In the genomic region with DNA sequence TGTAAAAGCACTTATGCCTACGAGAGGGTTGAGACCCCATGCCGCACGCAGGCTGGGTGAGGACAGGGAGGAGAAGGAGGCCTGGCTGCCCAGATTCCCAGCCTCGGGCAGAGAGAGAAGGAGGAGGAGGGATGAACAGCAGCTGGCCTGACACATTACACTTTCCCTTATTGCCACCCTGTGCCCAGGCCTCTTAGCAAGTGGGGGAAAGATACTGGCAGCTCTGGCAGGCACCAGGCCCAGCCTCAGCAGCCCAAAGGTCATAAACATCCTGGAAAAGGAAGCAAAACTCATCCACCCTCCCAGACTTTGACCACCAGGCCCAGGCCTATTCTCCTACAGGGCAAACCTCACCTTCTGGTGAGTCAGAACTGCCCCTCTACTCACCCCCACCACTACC, we compare ENCODE assay signal across 11 cellular contexts. TPM values are rescaled to one million over a fixed set of nuclear protein-coding genes. Genes with fewer than 3 reads are reported as not detected.
DNase-seq lines count a peak whose midpoint lies in the region; ATAC-seq, FAIRE-seq and TF ChIP-seq lines count a peak whose summit lies in the region.
"Had no signal": no experiment of that assay in that cellular context is flagged by ENCODE, and none has a peak within 500 bp of the region (broad histone marks: within the 10 kb centered on the region; RNA-seq: fewer than 3 reads in every experiment).

No MANE protein-coding gene starts in this region.

- H3K4me1 ChIP-seq in H1 (replicated peaks in 1 of 4; ENCODE audit: control insufficient read depth in 3 of 4, insufficient read depth in 4 of 4, low read length in 3 of 4) (peaks cover 12 to 31% (median 15%) of the 10 kb centered on the region in 4 experiments), tibial artery (peaks cover 0 to 50% (median 35%) of the 10 kb centered on the region in 4 donors)

- H2AFZ ChIP-seq in H1 (ENCODE audit: low read length) = no peak overlapping the region

- H3K14ac ChIP-seq in H1 (ENCODE audit: insufficient read length) = no peak overlapping the region

- peak overlapping the region; percentile 80 for H4K91ac ChIP-seq in H1 (replicated peaks; ENCODE audit: insufficient read length, low read length)

- ATAC-seq in activated T-cell treated with anti-CD3 and anti-CD28 coated beads, Interleukin-2, amount 50 U/mL, for 4 hours = no peak
- no peak for ATAC-seq in GM18498 (IDR thresholded peaks at IDR 0.05; ENCODE audit: unreplicated experiment)

- peak overlapping the region; percentile 89; the same call in 1 of the 2 replicates for H2BK5ac ChIP-seq in H1 (ENCODE audit: low read depth, low read length)

- H2BK120ac ChIP-seq in H1 (replicated peaks; ENCODE audit: low read depth, low read length) = peak overlapping the region; percentile 39

- POLR2A ChIA-PET in H1 (lab: Charles Lee; ENCODE audit: partially characterized antibody) (interaction anchor here (0.9 to 1.7 kb wide), 4 partner anchors 10 to 158 kb away, joined by 3 to 5 read pairs (median 3); a partner anchor contains a TSS), HEK293T (lab: Yijun Ruan, JAX) (no interaction called here)

- no peaks in the 10 kb centered on the region for H4K20me1 ChIP-seq in H1 (replicated peaks in 1 of 2; ENCODE audit: control insufficient read depth in 1 of 2, insufficient read depth in 2 of 2, low read length in 2 of 2)

- no peak for TF ChIP-seq EP300 in H1 (IDR thresholded peaks at IDR 0.05; ENCODE audit: borderline replicate concordance in 1 of 2, low read depth in 2 of 2, low read length in 2 of 2)

- WGBS in H1 (ENCODE audit: extremely low coverage in 1 of 2, insufficient coverage in 1 of 2, insufficient read length in 1 of 2, insufficient replicate concordance in 2 of 2, low coverage in 1 of 2, low lambda C conversion rate in 2 of 2, missing lambda C conversion rate in 1 of 2), 2 experiments = 89% methylated on average over 4 of the region's 4 CpGs; no CpG with 5 or more reads in 1 of the 2 experiments

- H3K4ac ChIP-seq in H1 (replicated peaks; ENCODE audit: insufficient read length, low read depth, low read length) = peak overlapping the region; percentile 27

- peak overlapping the region; percentile 55 for H2BK12ac ChIP-seq in H1 (ENCODE audit: low read depth, low read length)

- H3K9me3 ChIP-seq in H1 (ENCODE audit: insufficient read depth in 2 of 2, low read depth in 1 of 2, low read length in 1 of 2) (no peaks in the 10 kb centered on the region), tibial artery (no peaks in the 10 kb centered on the region)

- H2AK5ac ChIP-seq in H1 (ENCODE audit: low read depth, low read length) = peak overlapping the region; percentile 69; the same call in 1 of the 2 replicates

- H3K18ac ChIP-seq in H1 (ENCODE audit: extremely low read depth, low read length) = peak overlapping the region; percentile 84; the same call in 1 of the 2 replicates

- FAIRE-seq in H1 (lab: Jason Lieb, UNC) = no peak

- H3K4me3 ChIP-seq in H1 (ENCODE audit: extremely low read depth in 1 of 4, insufficient read depth in 2 of 4, low read depth in 3 of 4, low read length in 4 of 4) (no peak overlapping the region), tibial artery (no peak overlapping the region)

- intact Hi-C loops in tibial artery (cut with DNase I; ENCODE audit: low total_unique reads) = loop anchor here (5.0 kb wide), 1 partner anchor 72 kb away; a partner anchor contains a TSS

- no peak for TF ChIP-seq CTCF in H1 (IDR thresholded peaks at IDR 0.05; ENCODE audit: control extremely low read depth in 1 of 3, insufficient read depth in 1 of 3, low read depth in 1 of 3, low read length in 3 of 3)
- TF ChIP-seq CTCF in tibial artery (IDR thresholded peaks at IDR 0.05) = no peak

- peak overlapping the region; percentile 74 for H3K27ac Mint-ChIP-seq in activated T-cell treated with anti-CD3 and anti-CD28 coated beads, Interleukin-2, amount 50 U/mL, for 24 hours

- no peak for TF ChIP-seq POLR2A in H1 (IDR thresholded peaks at IDR 0.05; ENCODE audit: control extremely low read depth in 1 of 2, low read depth in 2 of 2, low read length in 2 of 2)

- no peaks in the 10 kb centered on the region for H3K9me3 Mint-ChIP-seq in activated T-cell treated with anti-CD3 and anti-CD28 coated beads, Interleukin-2, amount 50 U/mL, for 24 hours
- no peaks in the 10 kb centered on the region for H3K9me3 Mint-ChIP-seq in activated T-cell treated with anti-CD3 and anti-CD28 coated beads, Interleukin-2, amount 50 U/mL, for 4 hours

- peak overlapping the region in 1 of 2 experiments; percentile 64; a peak in 2 of 4 replicates for H3K4me2 ChIP-seq in H1 (ENCODE audit: insufficient read depth in 1 of 2, low read depth in 2 of 2, low read length in 2 of 2)

- H3K27me3 Mint-ChIP-seq in activated T-cell treated with anti-CD3 and anti-CD28 coated beads, Interleukin-2, amount 50 U/mL, for 24 hours = no peaks in the 10 kb centered on the region
- no peaks in the 10 kb centered on the region for H3K27me3 Mint-ChIP-seq in activated T-cell treated with anti-CD3 and anti-CD28 coated beads, Interleukin-2, amount 50 U/mL, for 4 hours (ENCODE audit: low read depth)

- peaks cover 12 to 77% of the 10 kb centered on the region in 2 experiments for H3K79me2 ChIP-seq in H1 (ENCODE audit: control insufficient read depth in 1 of 2, insufficient read depth in 2 of 2, low read length in 2 of 2)

- H3K56ac ChIP-seq in H1 (replicated peaks; ENCODE audit: insufficient read length, low read depth, low read length) = no peak overlapping the region

- no peak for TF ChIP-seq RAD21 in H1 (IDR thresholded peaks at IDR 0.05 in 1 of 2, conservative IDR thresholded peaks at IDR 0.05 in 1 of 2; ENCODE audit: low read depth in 2 of 2, low read length in 2 of 2)

- peaks cover 25% of the 10 kb centered on the region for H3K4me1 Mint-ChIP-seq in activated T-cell treated with anti-CD3 and anti-CD28 coated beads, Interleukin-2, amount 50 U/mL, for 24 hours (ENCODE audit: low read depth)
- peaks cover 10% of the 10 kb centered on the region for H3K4me1 Mint-ChIP-seq in activated T-cell treated with anti-CD3 and anti-CD28 coated beads, Interleukin-2, amount 50 U/mL, for 4 hours (ENCODE audit: low read depth)

- CTCF ChIA-PET in H1 (lab: Charles Lee; ENCODE audit: partially characterized antibody) (interaction anchor here (0.6 to 1.5 kb wide), 4 partner anchors 11 to 130 kb away, joined by 3 to 7 read pairs (median 4); no protein-coding TSS in a partner anchor), HEK293T (lab: Yijun Ruan, JAX) (no interaction called here)

- H3K4me3 Mint-ChIP-seq in activated T-cell treated with anti-CD3 and anti-CD28 coated beads, Interleukin-2, amount 50 U/mL, for 24 hours = no peak overlapping the region
- no peak overlapping the region for H3K4me3 Mint-ChIP-seq in activated T-cell treated with anti-CD3 and anti-CD28 coated beads, Interleukin-2, amount 50 U/mL, for 4 hours

- H2BK20ac ChIP-seq in H1 (ENCODE audit: low read length) = peak overlapping the region; percentile 61; the same call in 1 of the 2 replicates

- no peak overlapping the region for H2BK15ac ChIP-seq in H1 (ENCODE audit: low read length)

- no peak overlapping the region for H4K5ac ChIP-seq in H1 (ENCODE audit: insufficient read length, low read depth, low read length)

- no peak overlapping the region for H3K9ac ChIP-seq in H1 (replicated peaks in 1 of 4; ENCODE audit: extremely low read depth in 1 of 4, low read depth in 3 of 4, low read length in 3 of 4)

- peaks cover 16% of the 10 kb centered on the region; the same call in 1 of the 2 replicates for H3K79me1 ChIP-seq in H1 (ENCODE audit: low read depth, low read length)

- H3K27me3 ChIP-seq in H1 (replicated peaks in 1 of 4; ENCODE audit: control insufficient read depth in 3 of 4, extremely low read depth in 1 of 4, insufficient read depth in 3 of 4, low read length in 3 of 4) (no peaks in the 10 kb centered on the region), tibial artery (no peaks in the 10 kb centered on the region)

- H4K8ac ChIP-seq in H1 (ENCODE audit: extremely low read depth, insufficient read depth, low read length) = peak overlapping the region; percentile 81

- no peak overlapping the region for H3K27ac ChIP-seq in H1 (ENCODE audit: low read depth, low read length)
- peak overlapping the region; percentile 36 to 50 for H3K27ac ChIP-seq in tibial artery

- no peaks in the 10 kb centered on the region for H3K36me3 Mint-ChIP-seq in activated T-cell treated with anti-CD3 and anti-CD28 coated beads, Interleukin-2, amount 50 U/mL, for 24 hours (ENCODE audit: low read depth)
- no peaks in the 10 kb centered on the region for H3K36me3 Mint-ChIP-seq in activated T-cell treated with anti-CD3 and anti-CD28 coated beads, Interleukin-2, amount 50 U/mL, for 4 hours (ENCODE audit: insufficient read depth)

- H3K23ac ChIP-seq in H1 (ENCODE audit: insufficient read length) = no peak overlapping the region

- no peak for DNase-seq in activated T-cell treated with anti-CD3 and anti-CD28 coated beads, Interleukin-2, amount 50 U/mL, for 24 hours
- no peak for DNase-seq in activated T-cell treated with anti-CD3 and anti-CD28 coated beads, Interleukin-2, amount 50 U/mL, for 4 hours
- DNase-seq in H1 (ENCODE audit: low read depth in 1 of 2, low spot score in 2 of 2) = no peak
- DNase-seq in mucosa of gallbladder (ENCODE audit: low spot score) = peak; percentile 58
- DNase-seq in tibial artery = peak in 1 of 2 donors; percentile 62
- no peak for DNase-seq in HEK293T (ENCODE audit: extremely low spot score)
- DNase-seq in COLO829 (ENCODE audit: low spot score) = no peak
- DNase-seq: effector CD4-positive, alpha-beta T cell; NCI-H2081 treated with DMSO at 0.1 percent for 48 hours had no signal

- H3K36me3 ChIP-seq in H1 (ENCODE audit: control insufficient read depth in 2 of 4, insufficient read depth in 4 of 4, low read length in 3 of 4) (no peaks in the 10 kb centered on the region), tibial artery (peaks cover 0 to 4% (median 0%) of the 10 kb centered on the region in 3 donors)

- H3K23me2 ChIP-seq in H1 (ENCODE audit: low read depth, low read length) = peaks cover 7% of the 10 kb centered on the region; the same call in 1 of the 2 replicates

RNA-seq across cellular contexts. Expression of a gene that starts 4.7 kb away (rescaled TPM):
- total RNA-seq in activated T-cell treated with anti-CD3 and anti-CD28 coated beads, Interleukin-2, amount 50 U/mL, for 4 hours = 1 to 10 TPM in 1 of 3 donors, under 1 TPM in 2; 0.63 to 1.7 (median 0.90) TPM
- total RNA-seq in H1 (2021; fragmentation: NEBNext Ultra II Directional; extraction: Animal tissue kit (Norgen Biotek cat#: 25700)) = 109 and 117 TPM in 2 replicates
- 170 and 190 TPM in 2 replicates for polyA plus RNA-seq in H1 (2011; rRNA removed)
- 183 TPM for polyA plus RNA-seq in H1 (2011; cell fraction: cytosol; rRNA removed)
- polyA plus RNA-seq in H1 (2011; cell fraction: nucleus; rRNA removed) = 136 TPM
- 113 to 153 TPM (median 133 TPM) in 4 replicates for polyA plus RNA-seq in H1 (2012, experiment 1 of 2)
- polyA plus RNA-seq in H1 (2012, experiment 2 of 2) = 50.1 TPM
- polyA plus RNA-seq in H1 (2013, experiment 1 of 2) = 82.7 TPM
- polyA plus RNA-seq in H1 (2013, experiment 2 of 2) = 87.6 TPM
- polyA minus RNA-seq in H1 (2011; rRNA and poly(A)+ RNA removed) = 117 and 161 TPM in 2 replicates
- polyA minus RNA-seq in H1 (2011; cell fraction: cytosol; rRNA and poly(A)+ RNA removed) = 65.9 TPM
- polyA minus RNA-seq in H1 (2011; cell fraction: nucleus; rRNA and poly(A)+ RNA removed) = 49.6 TPM
- total RNA-seq in mucosa of gallbladder = 91.8 TPM

RNA-seq across cellular contexts. Expression of a gene that starts 46.4 kb away (rescaled TPM):
- total RNA-seq in activated T-cell treated with anti-CD3 and anti-CD28 coated beads, Interleukin-2, amount 50 U/mL, for 4 hours = not detected
- total RNA-seq in H1 (2021; fragmentation: NEBNext Ultra II Directional; extraction: Animal tissue kit (Norgen Biotek cat#: 25700)) = 0.61 TPM in 1 of 2 replicates, not detected in the other
- 0.39 and 0.42 TPM in 2 replicates for polyA plus RNA-seq in H1 (2011; rRNA removed)
- polyA plus RNA-seq in H1 (2011; cell fraction: cytosol; rRNA removed) = 0.36 TPM
- polyA plus RNA-seq in H1 (2011; cell fraction: nucleus; rRNA removed) = 0.64 TPM
- polyA plus RNA-seq in H1 (2012, experiment 1 of 2) = 0.28 to 0.50 TPM in 2 of 4 replicates, not detected in the others
- polyA plus RNA-seq in H1 (2012, experiment 2 of 2) = not detected
- polyA plus RNA-seq in H1 (2013, experiment 1 of 2) = 0.10 TPM
- polyA plus RNA-seq in H1 (2013, experiment 2 of 2) = 0.26 TPM
- not detected in 2 replicates for polyA minus RNA-seq in H1 (2011; rRNA and poly(A)+ RNA removed)
- not detected for polyA minus RNA-seq in H1 (2011; cell fraction: cytosol; rRNA and poly(A)+ RNA removed)
- not detected for polyA minus RNA-seq in H1 (2011; cell fraction: nucleus; rRNA and poly(A)+ RNA removed)
- total RNA-seq in mucosa of gallbladder = 2.1 TPM
- total RNA-seq: SK-MEL-5 had no signal

Comparison
In these comparisons a context has a peak if more than half of its experiments do, and no peak if none do; other contexts are left out.
1. RNA of a gene that starts 4.7 kb away (total RNA-seq): 109 to 117 TPM in H1 and 91.8 TPM in mucosa of gallbladder (single experiment); 0.63 to 1.7 TPM in activated T-cell treated with anti-CD3 and anti-CD28 coated beads, Interleukin-2, amount 50 U/mL, for 4 hours; every median in the first group is over 10 times any median in the second.